In the genomic region with DNA sequence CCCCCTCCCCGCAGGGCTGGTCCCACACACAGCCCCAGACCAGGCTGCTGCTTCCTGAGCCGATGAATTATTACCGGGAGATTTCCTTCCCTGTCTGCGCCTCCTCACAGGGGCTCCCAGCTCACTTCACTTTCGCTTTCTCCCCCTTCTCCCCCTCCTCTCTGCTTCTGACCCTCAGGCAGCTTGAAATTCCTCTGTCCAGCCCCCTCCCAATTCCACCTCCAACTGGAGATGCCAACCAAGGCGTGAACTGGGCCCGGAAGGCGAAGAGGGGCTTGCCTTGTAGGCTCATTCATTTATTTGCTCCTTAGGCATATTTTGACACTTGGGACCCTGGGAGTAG, we compare ENCODE assay signal across 23 cellular contexts. TPM values are rescaled to one million over a fixed set of nuclear protein-coding genes. Genes with fewer than 3 reads are reported as not detected.
DNase-seq lines count a peak whose midpoint lies in the region; ATAC-seq and TF ChIP-seq lines count a peak whose summit lies in the region.
"Had no signal": no experiment of that assay in that cellular context is flagged by ENCODE, and none has a peak within 500 bp of the region (broad histone marks: within the 10 kb centered on the region; RNA-seq: fewer than 3 reads in every experiment).

No MANE protein-coding gene starts in this region.

- H3K36me3 ChIP-seq in HEK293 (ENCODE audit: control insufficient read depth in 2 of 2, insufficient read depth in 1 of 2, low read length in 2 of 2) = no peaks in the 10 kb centered on the region
- no peaks in the 10 kb centered on the region for H3K36me3 ChIP-seq in left lung
- H3K36me3 ChIP-seq in ascending aorta = no peaks in the 10 kb centered on the region
- H3K36me3 ChIP-seq: tibial artery had no signal

- CTCF ChIA-PET in HEK293 (lab: Yijun Ruan, JAX) = interaction anchor here (1.7 kb wide), 1 partner anchor 40 kb away, joined by 3 read pairs; no protein-coding TSS in a partner anchor

- peaks cover 4% of the 10 kb centered on the region for H3K4me1 Mint-ChIP-seq in chondrocyte (ENCODE audit: low read depth)
- peaks cover 6% of the 10 kb centered on the region for H3K4me1 Mint-ChIP-seq in osteocyte (ENCODE audit: unreplicated experiment)

- H3K27ac Mint-ChIP-seq in chondrocyte (ENCODE audit: unreplicated experiment) (no peak overlapping the region), osteocyte (ENCODE audit: unreplicated experiment) (no peak overlapping the region)
- H3K27ac Mint-ChIP-seq: activated CD8-positive, alpha-beta T cell treated with anti-CD3 and anti-CD28 coated beads for 36 hours; memory B cell; naive B cell; stimulated activated naive CD8-positive, alpha-beta T cell treated with anti-CD3 and anti-CD28 coated beads, Interleukin-15, amount 100 ng/mL, for 72 hours had no signal

- POLR2A ChIA-PET in HEK293 (lab: Yijun Ruan, JAX) = no interaction called here

- H3K9me3 ChIP-seq in HEK293 (ENCODE audit: control insufficient read depth, insufficient read depth, low read depth, low read length) (no peaks in the 10 kb centered on the region), left lung (no peaks in the 10 kb centered on the region), ascending aorta (no peaks in the 10 kb centered on the region)
- H3K9me3 ChIP-seq: tibial artery had no signal

- H3K27ac ChIP-seq in HEK293 (ENCODE audit: extremely low read depth, low read depth, low read length) (no peak overlapping the region), left lung (peak overlapping the region; percentile 19 to 48), ascending aorta (no peak overlapping the region)
- H3K27ac ChIP-seq: parathyroid adenoma, tibial artery had no signal

- H3K27me3 Mint-ChIP-seq in chondrocyte (ENCODE audit: low read depth) = peaks cover 50% of the 10 kb centered on the region
- H3K27me3 Mint-ChIP-seq in osteocyte (ENCODE audit: unreplicated experiment) = peaks cover 57% of the 10 kb centered on the region

- H3K4me3 ChIP-seq in HEK293 (ENCODE audit: low read depth, low read length) (no peak overlapping the region), left lung (no peak overlapping the region), ascending aorta (no peak overlapping the region)
- H3K4me3 ChIP-seq: tibial artery had no signal

- H3K4me1 ChIP-seq in HEK293 (ENCODE audit: control insufficient read depth, insufficient read depth, low read length) (no peaks in the 10 kb centered on the region), left lung (peaks cover 0 to 9% of the 10 kb centered on the region in 2 donors), ascending aorta (no peaks in the 10 kb centered on the region)
- H3K4me1 ChIP-seq: parathyroid adenoma had no signal

- TF ChIP-seq CTCF in HEK293 (tag by site-specific recombination; IDR thresholded peaks at IDR 0.05) (no peak), chondrocyte (IDR thresholded peaks at IDR 0.05) (no peak), left lung (IDR thresholded peaks at IDR 0.05) (no peak), osteocyte (IDR thresholded peaks at IDR 0.05) (no peak), ascending aorta (IDR thresholded peaks at IDR 0.05) (no peak)

- intact Hi-C loops in left lung (cut with DNase I) (no loop called here), ascending aorta (cut with DNase I) (no loop called here)

- ATAC-seq in left lung (no peak), GM21723 (IDR thresholded peaks at IDR 0.05; ENCODE audit: unreplicated experiment) (no peak)
- ATAC-seq: activated CD8-positive, alpha-beta T cell treated with anti-CD3 and anti-CD28 coated beads for 36 hours; sciatic nerve; stimulated activated naive CD8-positive, alpha-beta T cell treated with anti-CD3 and anti-CD28 coated beads, Interleukin-15, amount 100 ng/mL, for 72 hours had no signal

- H3K36me3 Mint-ChIP-seq in chondrocyte (ENCODE audit: low read depth) (peaks cover 4% of the 10 kb centered on the region), osteocyte (ENCODE audit: unreplicated experiment) (no peaks in the 10 kb centered on the region)
- H3K36me3 Mint-ChIP-seq: CD4-positive, CD25-positive, alpha-beta regulatory T cell; memory B cell; naive B cell had no signal

- DNase-seq in chondrocyte (ENCODE audit: low spot score) (peak; percentile 20), left lung (no peak), osteocyte (ENCODE audit: extremely low spot score, unreplicated experiment) (no peak), ascending aorta (ENCODE audit: low spot score in 2 of 2) (no peak), OCI-M2 (lab: John Stamatoyannopoulos, UW; ENCODE audit: unreplicated experiment) (no peak)
- DNase-seq: activated CD4-positive, alpha-beta T cell treated with anti-CD3 and anti-CD28 coated beads for 1 hour; activated CD8-positive, alpha-beta T cell treated with anti-CD3 and anti-CD28 coated beads for 36 hours; activated effector memory CD4-positive, alpha-beta T cell treated with anti-CD3 and anti-CD28 coated beads, Interleukin-2, amount 50 U/mL, for 16 hours; CD4-positive, CD25-positive, alpha-beta regulatory T cell; effector CD4-positive, alpha-beta T cell; foreskin fibroblast; naive B cell; NCI-H2171 treated with DMSO at 0.1 percent for 48 hours; NCI-H524; stimulated activated naive CD8-positive, alpha-beta T cell treated with anti-CD3 and anti-CD28 coated beads, Interleukin-15, amount 100 ng/mL, for 72 hours; tibial artery had no signal

- H3K4me3 Mint-ChIP-seq in chondrocyte (ENCODE audit: unreplicated experiment) = no peak overlapping the region
- peak overlapping the region; percentile 32 for H3K4me3 Mint-ChIP-seq in osteocyte (ENCODE audit: unreplicated experiment)
- H3K4me3 Mint-ChIP-seq: activated CD8-positive, alpha-beta T cell treated with anti-CD3 and anti-CD28 coated beads for 36 hours; memory B cell; stimulated activated naive CD8-positive, alpha-beta T cell treated with anti-CD3 and anti-CD28 coated beads, Interleukin-15, amount 100 ng/mL, for 72 hours had no signal

- H3K27me3 ChIP-seq in left lung = peaks cover 45 to 61% of the 10 kb centered on the region in 2 donors
- no peaks in the 10 kb centered on the region for H3K27me3 ChIP-seq in ascending aorta

- H3K9me3 Mint-ChIP-seq in chondrocyte (ENCODE audit: low read depth) = no peaks in the 10 kb centered on the region
- no peaks in the 10 kb centered on the region for H3K9me3 Mint-ChIP-seq in osteocyte (ENCODE audit: unreplicated experiment)
- H3K9me3 Mint-ChIP-seq: activated CD8-positive, alpha-beta T cell treated with anti-CD3 and anti-CD28 coated beads for 36 hours; memory B cell; stimulated activated naive CD8-positive, alpha-beta T cell treated with anti-CD3 and anti-CD28 coated beads, Interleukin-15, amount 100 ng/mL, for 72 hours had no signal

TF ChIP-seq in HEK293, 187 proteins besides CTCF, POLR2A, EP300 and RAD21:
- TF ChIP-seq YY1 (tag by site-specific recombination; IDR thresholded peaks at IDR 0.05) (no peak), IKZF3 (tag by site-specific recombination; IDR thresholded peaks at IDR 0.05) (no peak), ZIC2 (tag by site-specific recombination; IDR thresholded peaks at IDR 0.05) (0 out of 2 replicates have a peak, but pooled peaks have one; percentile 7)

RNA-seq across cellular contexts. Expression of a gene that starts 1.7 kb away (rescaled TPM):
- 0.28 to 0.50 TPM in 2 of 3 replicates, not detected in the other for total RNA-seq in chondrocyte
- under 1 TPM; 0.18 to 0.52 TPM for total RNA-seq in left lung
- total RNA-seq in osteocyte = not detected in 2 replicates
- total RNA-seq in ascending aorta = 8.3 TPM
- total RNA-seq: CD4-positive, CD25-positive, alpha-beta regulatory T cell; SK-MEL-5; T-helper 1 cell treated with Interleukin-12 subunit alpha and Interleukin-12 subunit beta and Interleukin-4 antibody, amounts not matched to agents 30 ng/mL and 1 ng/mL, for 36 hours had no signal

RNA-seq across cellular contexts. Expression of a gene that starts 41.2 kb away (rescaled TPM):
- total RNA-seq in chondrocyte = 19.3 to 20.8 TPM (median 20.6 TPM) in 3 replicates
- total RNA-seq in left lung = 10 to 100 TPM; 24.7 to 40.9 TPM
- 12.7 and 14.3 TPM in 2 replicates for total RNA-seq in osteocyte
- total RNA-seq in ascending aorta = 28.8 TPM

Comparison
In these comparisons a context has a peak if more than half of its experiments do, and no peak if none do; other contexts are left out.
1. H3K27ac ChIP-seq: peak in left lung (2 of 2); none in HEK293 (single experiment) and ascending aorta (0 of 2).